Comparison of ENCODE assay signal across 21 cellular contexts in genomic region chr18:10379511-10379910, GRCh38.
DNase-seq lines count a peak whose midpoint lies in the region; ATAC-seq, FAIRE-seq and TF ChIP-seq lines count a peak whose summit lies in the region.
"Had no signal": no experiment of that assay in that cellular context is flagged by ENCODE, and none has a peak within 500 bp of the region (broad histone marks: within the 10 kb centered on the region; RNA-seq: fewer than 3 reads in every experiment).

No MANE protein-coding gene starts in this region.

- no peak overlapping the region for H3K27ac ChIP-seq in H1 (ENCODE audit: low read depth, low read length)
- H3K27ac ChIP-seq: foreskin keratinocyte, right atrium auricular region, upper lobe of right lung had no signal

- TF ChIP-seq POLR2A in H1 (IDR thresholded peaks at IDR 0.05; ENCODE audit: control extremely low read depth in 1 of 2, low read depth in 2 of 2, low read length in 2 of 2) (no peak), GM18505 (IDR thresholded peaks at IDR 0.05; ENCODE audit: borderline replicate concordance, extremely low read depth, insufficient read depth, insufficient read length) (no peak)

- H3K56ac ChIP-seq in H1 (replicated peaks; ENCODE audit: insufficient read length, low read depth, low read length) = no peak overlapping the region

- H2BK120ac ChIP-seq in H1 (replicated peaks; ENCODE audit: low read depth, low read length) = no peak overlapping the region

- no peaks in the 10 kb centered on the region for H3K23me2 ChIP-seq in H1 (ENCODE audit: low read depth, low read length)

- no peak overlapping the region for H3K18ac ChIP-seq in H1 (ENCODE audit: extremely low read depth, low read length)

- peak; percentile 20 for ATAC-seq in mucosa of descending colon
- ATAC-seq in GM21786 (IDR thresholded peaks at IDR 0.05; ENCODE audit: unreplicated experiment) = no peak
- no peak for ATAC-seq in GM18505 (IDR thresholded peaks at IDR 0.05; ENCODE audit: unreplicated experiment)
- ATAC-seq: T-cell, upper lobe of right lung had no signal

- no peak overlapping the region for H4K8ac ChIP-seq in H1 (ENCODE audit: extremely low read depth, insufficient read depth, low read length)

- H3K4ac ChIP-seq in H1 (replicated peaks; ENCODE audit: insufficient read length, low read depth, low read length) = no peak overlapping the region

- no peak overlapping the region for H2BK12ac ChIP-seq in H1 (ENCODE audit: low read depth, low read length)

- TF ChIP-seq RAD21 in H1 (IDR thresholded peaks at IDR 0.05 in 1 of 2, conservative IDR thresholded peaks at IDR 0.05 in 1 of 2; ENCODE audit: low read depth in 2 of 2, low read length in 2 of 2) = no peak

- no peak overlapping the region for H3K4me2 ChIP-seq in H1 (ENCODE audit: insufficient read depth in 1 of 2, low read depth in 2 of 2, low read length in 2 of 2)

- peak overlapping the region; percentile 67 for H2AFZ ChIP-seq in H1 (ENCODE audit: low read length)

- no peak overlapping the region for H2BK5ac ChIP-seq in H1 (ENCODE audit: low read depth, low read length)

- no peak overlapping the region for H2AK5ac ChIP-seq in H1 (ENCODE audit: low read depth, low read length)

- POLR2A ChIA-PET in BJ (lab: Charles Lee) = interaction anchor here (0.7 kb wide), 1 partner anchor 134 kb away, joined by 3 read pairs; no protein-coding TSS in a partner anchor
- POLR2A ChIA-PET in H1 (lab: Charles Lee; ENCODE audit: partially characterized antibody) = no interaction called here

- no peak overlapping the region for H3K9ac ChIP-seq in H1 (replicated peaks in 1 of 4; ENCODE audit: extremely low read depth in 1 of 4, low read depth in 3 of 4, low read length in 3 of 4)

- no peak overlapping the region for H2BK15ac ChIP-seq in H1 (ENCODE audit: low read length)

- intact Hi-C loops in mucosa of descending colon (cut with DNase I, micrococcal nuclease) = no loop called here

- H3K36me3 ChIP-seq in BJ (ENCODE audit: control insufficient read depth, insufficient read depth, low read length) (no peaks in the 10 kb centered on the region), H1 (ENCODE audit: control insufficient read depth in 2 of 4, insufficient read depth in 4 of 4, low read length in 3 of 4) (no peaks in the 10 kb centered on the region), mucosa of descending colon (ENCODE audit: low read depth) (no peaks in the 10 kb centered on the region)
- H3K36me3 ChIP-seq: right atrium auricular region, upper lobe of right lung had no signal

- no peak overlapping the region for H4K5ac ChIP-seq in H1 (ENCODE audit: insufficient read length, low read depth, low read length)

- no peaks in the 10 kb centered on the region for H3K79me1 ChIP-seq in H1 (ENCODE audit: low read depth, low read length)

- no peak overlapping the region for H3K23ac ChIP-seq in H1 (ENCODE audit: insufficient read length)

- no peaks in the 10 kb centered on the region for H3K9me3 ChIP-seq in H1 (ENCODE audit: insufficient read depth in 2 of 2, low read depth in 1 of 2, low read length in 1 of 2)
- H3K9me3 ChIP-seq in mucosa of descending colon = no peaks in the 10 kb centered on the region
- H3K9me3 ChIP-seq: right atrium auricular region, upper lobe of right lung had no signal

- H3K27me3 ChIP-seq in BJ (ENCODE audit: control insufficient read depth, insufficient read depth, low read length) (no peaks in the 10 kb centered on the region), H1 (replicated peaks in 1 of 4; ENCODE audit: control insufficient read depth in 3 of 4, extremely low read depth in 1 of 4, insufficient read depth in 3 of 4, low read length in 3 of 4) (no peaks in the 10 kb centered on the region)
- H3K27me3 ChIP-seq: foreskin keratinocyte, right atrium auricular region, upper lobe of right lung had no signal

- H3K4me1 ChIP-seq in H1 (replicated peaks in 1 of 4; ENCODE audit: control insufficient read depth in 3 of 4, insufficient read depth in 4 of 4, low read length in 3 of 4) (peaks cover 0 to 4% (median 3%) of the 10 kb centered on the region in 4 experiments; a peak in 2 of 7 replicates), mucosa of descending colon (ENCODE audit: low read depth) (no peaks in the 10 kb centered on the region)
- H3K4me1 ChIP-seq: foreskin keratinocyte, right atrium auricular region, upper lobe of right lung had no signal

- DNase-seq in BJ (ENCODE audit: low read depth) (peak; percentile 54), HFF-Myc (ENCODE audit: extremely low read depth, low read depth) (peak; percentile 24), H1 (ENCODE audit: low read depth in 1 of 2, low spot score in 2 of 2) (no peak), mucosa of descending colon (no peak), NCI-H1105 (lab: John Stamatoyannopoulos, UW) (no peak), pons (ENCODE audit: low spot score) (no peak)
- DNase-seq: ACHN; anterior cingulate cortex; cerebellar nuclear complex; effector memory CD4-positive, alpha-beta T cell; hypothalamus; kidney; NCI-H1436; NCI-H2227 treated with DMSO at 0.1 percent for 48 hours; T-cell; upper lobe of right lung had no signal

- no peaks in the 10 kb centered on the region for H3K79me2 ChIP-seq in H1 (ENCODE audit: control insufficient read depth in 1 of 2, insufficient read depth in 2 of 2, low read length in 2 of 2)

- 82% methylated on average over 5 of the region's 5 CpGs; no CpG with 5 or more reads in 1 of the 2 experiments for WGBS in H1 (ENCODE audit: extremely low coverage in 1 of 2, insufficient coverage in 1 of 2, insufficient read length in 1 of 2, insufficient replicate concordance in 2 of 2, low coverage in 1 of 2, low lambda C conversion rate in 2 of 2, missing lambda C conversion rate in 1 of 2), 2 experiments

- no peak overlapping the region for H3K14ac ChIP-seq in H1 (ENCODE audit: insufficient read length)

- TF ChIP-seq CTCF in BJ (IDR thresholded peaks at IDR 0.05; ENCODE audit: insufficient read depth, low read depth, low read length) = no peak
- TF ChIP-seq CTCF in HFF-Myc (IDR thresholded peaks at IDR 0.05; ENCODE audit: low read depth, low read length, missing control alignments) = no peak
- no peak for TF ChIP-seq CTCF in H1 (IDR thresholded peaks at IDR 0.05; ENCODE audit: control extremely low read depth in 1 of 3, insufficient read depth in 1 of 3, low read depth in 1 of 3, low read length in 3 of 3)
- TF ChIP-seq CTCF in mucosa of descending colon (IDR thresholded peaks at IDR 0.05) = no peak

- CTCF ChIA-PET in BJ (lab: Yijun Ruan, JAX) (interaction anchor here (0.8 to 1.8 kb wide), 3 partner anchors 13 to 239 kb away, joined by 3 to 13 read pairs (median 3); no protein-coding TSS in a partner anchor), H1 (lab: Charles Lee; ENCODE audit: partially characterized antibody) (interaction anchor here (0.6 to 0.7 kb wide), 2 partner anchors 10 to 58 kb away, joined by 3 read pairs; no protein-coding TSS in a partner anchor)

- no peak overlapping the region for H2BK20ac ChIP-seq in H1 (ENCODE audit: low read length)

- no peak overlapping the region for H3K4me3 ChIP-seq in BJ (ENCODE audit: low read depth, low read length)
- no peak overlapping the region for H3K4me3 ChIP-seq in HFF-Myc (replicated peaks; ENCODE audit: low read depth, low read length)
- H3K4me3 ChIP-seq in H1 (ENCODE audit: extremely low read depth in 1 of 4, insufficient read depth in 2 of 4, low read depth in 3 of 4, low read length in 4 of 4) = no peak overlapping the region
- H3K4me3 ChIP-seq in mucosa of descending colon = no peak overlapping the region
- H3K4me3 ChIP-seq: right atrium auricular region, upper lobe of right lung had no signal

- FAIRE-seq in H1 (lab: Jason Lieb, UNC) = no peak
- FAIRE-seq: GM12892, kidney had no signal

- TF ChIP-seq EP300 in H1 (IDR thresholded peaks at IDR 0.05; ENCODE audit: borderline replicate concordance in 1 of 2, low read depth in 2 of 2, low read length in 2 of 2) = no peak

- H4K20me1 ChIP-seq in H1 (replicated peaks in 1 of 2; ENCODE audit: control insufficient read depth in 1 of 2, insufficient read depth in 2 of 2, low read length in 2 of 2) = no peaks in the 10 kb centered on the region

- H4K91ac ChIP-seq in H1 (replicated peaks; ENCODE audit: insufficient read length, low read length) = no peak overlapping the region

TF ChIP-seq in H1, 55 proteins besides CTCF, POLR2A, EP300 and RAD21:
- no peak for TF ChIP-seq KDM5A (IDR thresholded peaks at IDR 0.05; ENCODE audit: low read length)
- no peak for TF ChIP-seq TBP (IDR thresholded peaks at IDR 0.05; ENCODE audit: low read depth, low read length)
- TF ChIP-seq BRCA1 (IDR thresholded peaks at IDR 0.05; ENCODE audit: low read depth, low read length) = no peak
- no peak for TF ChIP-seq ATF3 (IDR thresholded peaks at IDR 0.05; ENCODE audit: insufficient read depth, low read depth, low read length)
- TF ChIP-seq FOSL1 (IDR thresholded peaks at IDR 0.05; ENCODE audit: insufficient read depth, low read depth, low read length) = no peak
- no peak for TF ChIP-seq CBX8 (IDR thresholded peaks at IDR 0.05; ENCODE audit: borderline replicate concordance, low read depth, low read length)
- no peak for TF ChIP-seq TAF1 (IDR thresholded peaks at IDR 0.05; ENCODE audit: low read depth, low read length)
- TF ChIP-seq GABPA (IDR thresholded peaks at IDR 0.05; ENCODE audit: borderline replicate concordance, insufficient read depth, low read length) = no peak
- TF ChIP-seq MAFK (IDR thresholded peaks at IDR 0.05; ENCODE audit: low read depth, low read length) = no peak
- no peak for TF ChIP-seq ATF2 (IDR thresholded peaks at IDR 0.05; ENCODE audit: low read length)

Comparison
In these comparisons a context has a peak if more than half of its experiments do, and no peak if none do; other contexts are left out.
1. DNase-seq: peak in BJ (single experiment) and HFF-Myc (single experiment); none in H1 (0 of 2), mucosa of descending colon (0 of 3), NCI-H1105 (single experiment) and pons (single experiment).